ENCODE assay signal across 13 cellular contexts in the genomic region with DNA sequence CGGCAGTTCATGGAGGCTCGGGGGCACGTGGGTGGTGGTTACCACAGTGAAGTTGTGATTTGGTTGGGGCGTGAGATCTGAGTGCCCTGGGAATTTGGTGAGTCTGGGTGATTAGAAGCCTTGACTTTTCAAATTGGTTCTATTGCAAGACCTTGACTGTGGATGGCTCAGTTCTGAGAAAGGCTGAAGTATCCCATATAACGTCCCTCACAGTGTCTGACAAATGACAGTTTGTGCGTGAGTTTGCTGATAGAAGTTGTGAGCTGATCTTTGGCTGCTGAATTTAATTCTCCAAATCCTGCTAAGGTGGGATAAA. TPM values are rescaled to one million over a fixed set of nuclear protein-coding genes. Genes with fewer than 3 reads are reported as not detected.
DNase-seq lines count a peak whose midpoint lies in the region; ATAC-seq and TF ChIP-seq lines count a peak whose summit lies in the region.
"Had no signal": no experiment of that assay in that cellular context is flagged by ENCODE, and none has a peak within 500 bp of the region (broad histone marks: within the 10 kb centered on the region; RNA-seq: fewer than 3 reads in every experiment).

No MANE protein-coding gene starts in this region.

- H3K36me3 ChIP-seq in HCT116 (ENCODE audit: control insufficient read depth in 1 of 2, insufficient read depth in 2 of 2, low read length in 2 of 2) (peaks cover 34 to 43% of the 10 kb centered on the region in 2 experiments), lung (ENCODE audit: control insufficient read depth in 2 of 2, insufficient read depth in 2 of 2, low read length in 2 of 2) (peaks cover 24 to 34% of the 10 kb centered on the region in 2 donors)

- H3K9me2 ChIP-seq in HCT116 (ENCODE audit: insufficient read depth) = no peaks in the 10 kb centered on the region

- CTCF ChIA-PET in HCT116 (lab: Charles Lee) = no interaction called here

- no peak for TF ChIP-seq RAD21 in HCT116 (IDR thresholded peaks at IDR 0.05; ENCODE audit: low read depth)

- RAD21 ChIA-PET in HCT116 (lab: Charles Lee; ENCODE audit: low non-redundant PET in 1 of 2, low total read pairs in 2 of 2, uncharacterized antibody in 2 of 2, unreplicated experiment in 2 of 2) = no interaction called here

- H3K9ac ChIP-seq in HCT116 (ENCODE audit: low read length) = no peak overlapping the region; the same call in 1 of the 2 replicates

- H4K20me1 ChIP-seq in HCT116 (ENCODE audit: insufficient read depth) = peaks cover 54% of the 10 kb centered on the region

- no peak for TF ChIP-seq POLR2A in HCT116 (IDR thresholded peaks at IDR 0.05; ENCODE audit: borderline replicate concordance, extremely low read depth, insufficient read depth, insufficient read length)

- H3K79me2 ChIP-seq in HCT116 (ENCODE audit: insufficient read depth, low read length) = peaks cover 21% of the 10 kb centered on the region

- no peaks in the 10 kb centered on the region for H3K4me1 Mint-ChIP-seq in progenitor cell of endocrine pancreas (ENCODE audit: low read depth)

- 93% methylated on average over 6 of the region's 6 CpGs for WGBS in lung, 2 donors

- intact Hi-C loops in HCT116 (cut with micrococcal nuclease) = no loop called here

- H2AFZ ChIP-seq in HCT116 (ENCODE audit: low read depth, low read length, poor library complexity, severe bottlenecking) = no peak overlapping the region

- TF ChIP-seq CTCF in HCT116 (IDR thresholded peaks at IDR 0.05 in 2 of 3, conservative IDR thresholded peaks at IDR 0.05 in 1 of 3; ENCODE audit: borderline replicate concordance in 1 of 3, insufficient read depth in 1 of 3, low read depth in 2 of 3, low read length in 2 of 3) = no peak
- TF ChIP-seq CTCF in lung (IDR thresholded peaks at IDR 0.05; ENCODE audit: control extremely low read depth, extremely low read depth) = no peak
- TF ChIP-seq CTCF in progenitor cell of endocrine pancreas (IDR thresholded peaks at IDR 0.05; ENCODE audit: unreplicated experiment) = no peak

- no peak overlapping the region for H3K4me3 Mint-ChIP-seq in progenitor cell of endocrine pancreas (ENCODE audit: low read depth)

- H3K4me3 ChIP-seq in HCT116 (replicated peaks in 1 of 2; ENCODE audit: low read depth in 1 of 2, low read length in 2 of 2) (no peak overlapping the region), lung (no peak overlapping the region)
- H3K4me3 ChIP-seq: smooth muscle cell had no signal

- peaks cover 33% of the 10 kb centered on the region for H3K36me3 Mint-ChIP-seq in progenitor cell of endocrine pancreas (ENCODE audit: insufficient read depth)

- POLR2A ChIA-PET in HCT116 (lab: Charles Lee) = interaction anchor here (1.1 kb wide), 1 partner anchor 11 kb away, joined by 4 read pairs; a partner anchor contains a TSS

- H3K27me3 ChIP-seq in HCT116 (ENCODE audit: insufficient read depth, low read length) = no peaks in the 10 kb centered on the region
- no peaks in the 10 kb centered on the region for H3K27me3 ChIP-seq in lung (ENCODE audit: control insufficient read depth, insufficient read depth)

- H3K27ac ChIP-seq in HCT116 (ENCODE audit: low read depth, low read length) (no peak overlapping the region), lung (ENCODE audit: low read depth in 1 of 2, low read length in 1 of 2) (no peak overlapping the region)

- no peaks in the 10 kb centered on the region for H3K27me3 Mint-ChIP-seq in progenitor cell of endocrine pancreas

- DNase-seq in HCT116 (ENCODE audit: low read depth, low spot score) = no peak
- DNase-seq in lung (ENCODE audit: low spot score) = no peak
- DNase-seq in progenitor cell of endocrine pancreas (ENCODE audit: low spot score, unreplicated experiment) = no peak
- DNase-seq in CD1c-positive myeloid dendritic cell (ENCODE audit: extremely low spot score) = no peak
- DNase-seq in activated CD4-positive, alpha-beta T cell treated with anti-CD3 and anti-CD28 coated beads, Interleukin-2, amount 50 U/mL, for 1 hour = no peak
- DNase-seq in Ammon's horn (ENCODE audit: low spot score) = no peak
- DNase-seq: activated gamma-delta T cell, NCI-H187 treated with DMSO at 0.1 percent for 48 hours, SHP77 treated with DMSO at 0.1 percent for 48 hours, T-helper 2 cell had no signal

- no peaks in the 10 kb centered on the region for H3K9me3 ChIP-seq in HCT116 (ENCODE audit: control insufficient read depth in 1 of 2, insufficient read depth in 1 of 2, low read depth in 1 of 2, low read length in 2 of 2)
- H3K9me3 ChIP-seq in lung (ENCODE audit: control insufficient read depth in 2 of 2, insufficient read depth in 1 of 2, low read length in 1 of 2) = no peaks in the 10 kb centered on the region

- H3K9me3 Mint-ChIP-seq in progenitor cell of endocrine pancreas (ENCODE audit: low read depth) = no peaks in the 10 kb centered on the region

- no TSS peak for BruUV-seq in HCT116 (replicated peaks; lab: Mats Ljungman, UMichigan)

- ATAC-seq in GM18502 (IDR thresholded peaks at IDR 0.05; ENCODE audit: poor library complexity, unreplicated experiment) (peak; percentile 31), HCT116 (no peak), SK-N-SH treated with all-trans-retinoic acid at 6 μM for 48 hours (peak; percentile 45; the same call in 1 of the 3 replicates), lung (ENCODE audit: insufficient read depth, low FRiP score) (peak; percentile 39)

- no peak overlapping the region for H3K27ac Mint-ChIP-seq in progenitor cell of endocrine pancreas

- H3K4me1 ChIP-seq in HCT116 (ENCODE audit: control insufficient read depth in 1 of 2, insufficient read depth in 2 of 2, low read length in 2 of 2) (no peaks in the 10 kb centered on the region), lung (ENCODE audit: control insufficient read depth in 2 of 2, insufficient read depth in 2 of 2, low read length in 2 of 2) (no peaks in the 10 kb centered on the region)

- no peak overlapping the region for H3K4me2 ChIP-seq in HCT116 (ENCODE audit: low read length)
- H3K4me2 ChIP-seq: smooth muscle cell had no signal

TF ChIP-seq in HCT116, 20 proteins besides CTCF, POLR2A, EP300 and RAD21 (continues in another document):
- no peak for TF ChIP-seq FOSL1 (IDR thresholded peaks at IDR 0.05; ENCODE audit: low read depth)
- TF ChIP-seq, protein P1, sequence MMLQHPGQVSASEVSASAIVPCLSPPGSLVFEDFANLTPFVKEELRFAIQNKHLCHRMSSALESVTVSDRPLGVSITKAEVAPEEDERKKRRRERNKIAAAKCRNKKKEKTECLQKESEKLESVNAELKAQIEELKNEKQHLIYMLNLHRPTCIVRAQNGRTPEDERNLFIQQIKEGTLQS (IDR thresholded peaks at IDR 0.05) = no peak
- no peak for TF ChIP-seq TCF7L2 (IDR thresholded peaks at IDR 0.05; ENCODE audit: borderline replicate concordance, extremely low read depth, insufficient read depth, insufficient read length)
- TF ChIP-seq SIN3A (IDR thresholded peaks at IDR 0.05; ENCODE audit: low read depth) = 0 out of 2 replicates have a peak, but pooled peaks have one; percentile 44
- TF ChIP-seq, protein P2, sequence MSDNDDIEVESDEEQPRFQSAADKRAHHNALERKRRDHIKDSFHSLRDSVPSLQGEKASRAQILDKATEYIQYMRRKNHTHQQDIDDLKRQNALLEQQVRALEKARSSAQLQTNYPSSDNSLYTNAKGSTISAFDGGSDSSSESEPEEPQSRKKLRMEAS (IDR thresholded peaks at IDR 0.05) = no peak; the same call in 1 of the 2 replicates
- TF ChIP-seq POLR2AphosphoS5 (IDR thresholded peaks at IDR 0.05; ENCODE audit: low read depth, low read length) = peak; percentile 7; the same call in 1 of the 2 replicates
- TF ChIP-seq EGR1 (IDR thresholded peaks at IDR 0.05; ENCODE audit: low read depth) = no peak

TF ChIP-seq in SK-N-SH treated with all-trans-retinoic acid at 6 μM for 48 hours, 23 proteins besides CTCF, POLR2A, EP300 and RAD21 (continues in another document):
- TF ChIP-seq OSR1 (CRISPR knock-in tag; IDR thresholded peaks at IDR 0.05) (no peak), ZNF565 (CRISPR knock-in tag; conservative IDR thresholded peaks at IDR 0.05; ENCODE audit: low read depth) (no peak), TCF4 (CRISPR knock-in tag; IDR thresholded peaks at IDR 0.05; ENCODE audit: borderline replicate concordance) (no peak), BACH2 (CRISPR knock-in tag; IDR thresholded peaks at IDR 0.05; ENCODE audit: borderline replicate concordance) (no peak), ISL1 (CRISPR knock-in tag; IDR thresholded peaks at IDR 0.05) (no peak)
- TF ChIP-seq, protein P3, sequence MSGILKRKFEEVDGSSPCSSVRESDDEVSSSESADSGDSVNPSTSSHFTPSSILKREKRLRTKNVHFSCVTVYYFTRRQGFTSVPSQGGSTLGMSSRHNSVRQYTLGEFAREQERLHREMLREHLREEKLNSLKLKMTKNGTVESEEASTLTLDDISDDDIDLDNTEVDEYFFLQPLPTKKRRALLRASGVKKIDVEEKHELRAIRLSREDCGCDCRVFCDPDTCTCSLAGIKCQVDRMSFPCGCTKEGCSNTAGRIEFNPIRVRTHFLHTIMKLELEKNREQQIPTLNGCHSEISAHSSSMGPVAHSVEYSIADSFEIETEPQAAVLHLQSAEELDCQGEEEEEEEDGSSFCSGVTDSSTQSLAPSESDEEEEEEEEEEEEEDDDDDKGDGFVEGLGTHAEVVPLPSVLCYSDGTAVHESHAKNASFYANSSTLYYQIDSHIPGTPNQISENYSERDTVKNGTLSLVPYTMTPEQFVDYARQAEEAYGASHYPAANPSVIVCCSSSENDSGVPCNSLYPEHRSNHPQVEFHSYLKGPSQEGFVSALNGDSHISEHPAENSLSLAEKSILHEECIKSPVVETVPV (CRISPR knock-in tag; IDR thresholded peaks at IDR 0.05) = no peak
- TF ChIP-seq, protein P4, sequence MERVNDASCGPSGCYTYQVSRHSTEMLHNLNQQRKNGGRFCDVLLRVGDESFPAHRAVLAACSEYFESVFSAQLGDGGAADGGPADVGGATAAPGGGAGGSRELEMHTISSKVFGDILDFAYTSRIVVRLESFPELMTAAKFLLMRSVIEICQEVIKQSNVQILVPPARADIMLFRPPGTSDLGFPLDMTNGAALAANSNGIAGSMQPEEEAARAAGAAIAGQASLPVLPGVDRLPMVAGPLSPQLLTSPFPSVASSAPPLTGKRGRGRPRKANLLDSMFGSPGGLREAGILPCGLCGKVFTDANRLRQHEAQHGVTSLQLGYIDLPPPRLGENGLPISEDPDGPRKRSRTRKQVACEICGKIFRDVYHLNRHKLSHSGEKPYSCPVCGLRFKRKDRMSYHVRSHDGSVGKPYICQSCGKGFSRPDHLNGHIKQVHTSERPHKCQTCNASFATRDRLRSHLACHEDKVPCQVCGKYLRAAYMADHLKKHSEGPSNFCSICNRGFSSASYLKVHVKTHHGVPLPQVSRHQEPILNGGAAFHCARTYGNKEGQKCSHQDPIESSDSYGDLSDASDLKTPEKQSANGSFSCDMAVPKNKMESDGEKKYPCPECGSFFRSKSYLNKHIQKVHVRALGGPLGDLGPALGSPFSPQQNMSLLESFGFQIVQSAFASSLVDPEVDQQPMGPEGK (CRISPR knock-in tag; IDR thresholded peaks at IDR 0.05; ENCODE audit: borderline replicate concordance) = no peak

RNA-seq across cellular contexts. Expression of a gene that starts 0.5 kb away (rescaled TPM):
- 1.7 TPM for total RNA-seq in HCT116 (2021; ENCODE audit: unreplicated experiment)
- 0.12 and 0.30 TPM in 2 replicates for polyA plus RNA-seq in HCT116 (2012)
- total RNA-seq in lung = under 1 TPM; 0.34 to 0.40 TPM
- under 1 TPM; 0.13 to 0.37 TPM for polyA plus RNA-seq in lung
- 0.55 and 0.57 TPM in 2 replicates for total RNA-seq in progenitor cell of endocrine pancreas
- total RNA-seq: smooth muscle cell had no signal
- polyA plus RNA-seq: smooth muscle cell had no signal

RNA-seq across cellular contexts. Expression of a gene that starts 11.2 kb away (rescaled TPM):
- 203 TPM for total RNA-seq in HCT116 (2021; ENCODE audit: unreplicated experiment)
- 83.1 and 97.2 TPM in 2 replicates for polyA plus RNA-seq in HCT116 (2012)
- 10 to 100 TPM; 60.7 to 99.9 TPM for total RNA-seq in lung
- polyA plus RNA-seq in lung = 10 to 100 TPM; 66.8 to 69.3 TPM
- 86.4 and 98.5 TPM in 2 replicates for total RNA-seq in progenitor cell of endocrine pancreas
